8 cellular contexts compared by ENCODE assay signal in genomic region chr22:38755911-38756532, GRCh38. TPM values are rescaled to one million over a fixed set of nuclear protein-coding genes. Genes with fewer than 3 reads are reported as not detected.
DNase-seq lines count a peak whose midpoint lies in the region; ATAC-seq and TF ChIP-seq lines count a peak whose summit lies in the region.

SUN2 (minus strand) TSS chr22:38755998; CDS start chr22:38752628, 3,370 bp downstream.

- H3K4me3 ChIP-seq in PC-3 (ENCODE audit: low read length) (peak within 1 kb of the TSS; percentile 82), mucosa of rectum (ENCODE audit: low read length in 2 of 2) (peak within 1 kb of the TSS; percentile 71 to 82)

- H3K9ac ChIP-seq in PC-3 (ENCODE audit: low read length) (peak within 1 kb of the TSS; percentile 78), mucosa of rectum (ENCODE audit: low read depth in 1 of 2, low read length in 2 of 2) (peak within 1 kb of the TSS; percentile 82 to 86)

- peak within 1 kb of the TSS; percentile 98 to 100 (median 99) for H3K27ac Mint-ChIP-seq in CD14-positive monocyte

- no TSS peak for BruUV-seq in PC-3 (replicated peaks; lab: Mats Ljungman, UMichigan)

- TF ChIP-seq POLR2A in erythroblast (IDR thresholded peaks at IDR 0.05; ENCODE audit: low read length), result peak; percentile 78

- peak within 1 kb of the TSS; percentile 93 to 97 for H3K4me3 Mint-ChIP-seq in CD14-positive monocyte

- no peaks in the 10 kb centered on the region for H3K36me3 ChIP-seq in PC-3 (ENCODE audit: low read depth, low read length)
- H3K36me3 ChIP-seq in mucosa of rectum (ENCODE audit: control insufficient read depth in 2 of 2, insufficient read depth in 2 of 2, low read length in 2 of 2), result peaks cover 15 to 19% of the 10 kb centered on the region in 2 donors

- H3F3A ChIP-seq in PC-3 (ENCODE audit: low read length, unreplicated experiment), result no peaks in the 10 kb centered on the region

- POLR2A ChIA-PET in PC-3 (lab: Charles Lee; ENCODE audit: unreplicated experiment), result no interaction called here

- TF ChIP-seq CTCF in CD14-positive monocyte (IDR thresholded peaks at IDR 0.05), result no peak
- no peak for TF ChIP-seq CTCF in PC-3 (conservative IDR thresholded peaks at IDR 0.05; ENCODE audit: low read depth, low read length)

- H3K4me1 Mint-ChIP-seq in CD14-positive monocyte, result peaks cover 68% of the 10 kb centered on the region

- peaks cover 23% of the 10 kb centered on the region for H3K4me1 ChIP-seq in PC-3 (ENCODE audit: insufficient read depth, low read length)
- H3K4me1 ChIP-seq in mucosa of rectum (ENCODE audit: control insufficient read depth in 2 of 2, insufficient read depth in 2 of 2, low read length in 2 of 2), result peaks cover 31% of the 10 kb centered on the region in 2 donors

- intact Hi-C loops in CD14-positive monocyte (cut with micrococcal nuclease) (loop anchor here in 1 of 2 donors (1.0 to 10.0 kb wide), 5 partner anchors 38 to 769 kb away; partner anchors contain the start of genes ATF4, CBX6, DNAL4 and GTPBP1), PC-3 (cut with micrococcal nuclease) (no loop called here)

- H3K4me2 ChIP-seq in PC-3 (ENCODE audit: low read length), result peak within 1 kb of the TSS; percentile 95

- ATAC-seq in HG03442 (IDR thresholded peaks at IDR 0.05; ENCODE audit: unreplicated experiment) (peak; percentile 64), PC-3 (peak; percentile 87)

- no peaks in the 10 kb centered on the region for H3K9me2 ChIP-seq in PC-3 (replicated peaks; ENCODE audit: low read length)

- H3K27me3 ChIP-seq in PC-3 (ENCODE audit: low read length) (no peaks in the 10 kb centered on the region), mucosa of rectum (ENCODE audit: control insufficient read depth in 2 of 2, insufficient read depth in 2 of 2, low read length in 2 of 2) (no peaks in the 10 kb centered on the region)

- peaks cover 0 to 3% (median 0%) of the 10 kb centered on the region in 7 donors for H3K9me3 Mint-ChIP-seq in CD14-positive monocyte

- H3K27me3 Mint-ChIP-seq in CD14-positive monocyte (ENCODE audit: low read depth in 3 of 3), result peaks cover 0 to 3% (median 0%) of the 10 kb centered on the region in 3 donors

- peaks cover 18 to 31% of the 10 kb centered on the region in 2 donors for H3K36me3 Mint-ChIP-seq in CD14-positive monocyte

- DNase-seq in CD14-positive monocyte (ENCODE audit: low spot score), result peak; percentile 91
- peak; percentile 99 for DNase-seq in GM19238 (ENCODE audit: insufficient read length, low spot score)
- peak; percentile 69 for DNase-seq in PC-3
- DNase-seq in activated T-cell treated with anti-CD3 and anti-CD28 coated beads, Interleukin-2, amount 50 U/mL, for 1 hour, result peak; percentile 97
- peak; percentile 93 to 96 for DNase-seq in erythroblast (lab: John Stamatoyannopoulos, UW)
- DNase-seq in stimulated activated CD8-positive, alpha-beta memory T cell treated with anti-CD3 and anti-CD28 coated beads, Interleukin-4, amount 100 ng/mL, for 4 hours (ENCODE audit: low read depth in 2 of 2, low spot score in 1 of 2), result peak; percentile 88 to 91

- H3K9me3 ChIP-seq in PC-3 (ENCODE audit: low read length), result no peaks in the 10 kb centered on the region
- no peaks in the 10 kb centered on the region for H3K9me3 ChIP-seq in mucosa of rectum (ENCODE audit: control insufficient read depth in 2 of 2, low read length in 2 of 2)

- peak within 1 kb of the TSS; percentile 87 for H2AFZ ChIP-seq in PC-3 (ENCODE audit: low read length)

- H4K20me1 ChIP-seq in PC-3 (ENCODE audit: low read length), result no peaks in the 10 kb centered on the region

- peaks cover 15% of the 10 kb centered on the region for H3K79me2 ChIP-seq in PC-3 (ENCODE audit: low read length)

- CTCF ChIA-PET in PC-3 (lab: Charles Lee), result interaction anchor here (0.7 kb wide), 1 partner anchor 10 kb away, joined by 4 read pairs; no protein-coding TSS in a partner anchor

- H3K27ac ChIP-seq in PC-3 (ENCODE audit: low read length), result peak within 1 kb of the TSS; percentile 75
- H3K27ac ChIP-seq in mucosa of rectum (ENCODE audit: low read depth in 2 of 2, low read length in 2 of 2), result peak within 1 kb of the TSS; percentile 99 to 100

RNA-seq across cellular contexts. Expression of gene SUN2, which starts in this region (rescaled TPM):
- 10 to 100 TPM; 95.8 to 97.8 TPM for polyA plus RNA-seq in CD14-positive monocyte
- 54.0 and 55.5 TPM in 2 replicates for total RNA-seq in PC-3 (2014; rRNA removed)

Comparison
In these comparisons a context has a peak if more than half of its experiments do, and no peak if none do; other contexts are left out.
1. Peak in every context shown above with its lines: DNase-seq, ATAC-seq, H3K4me3 ChIP-seq and H3K27ac ChIP-seq.